Comparison of ENCODE assay signal across 1 cellular context in the genomic region with DNA sequence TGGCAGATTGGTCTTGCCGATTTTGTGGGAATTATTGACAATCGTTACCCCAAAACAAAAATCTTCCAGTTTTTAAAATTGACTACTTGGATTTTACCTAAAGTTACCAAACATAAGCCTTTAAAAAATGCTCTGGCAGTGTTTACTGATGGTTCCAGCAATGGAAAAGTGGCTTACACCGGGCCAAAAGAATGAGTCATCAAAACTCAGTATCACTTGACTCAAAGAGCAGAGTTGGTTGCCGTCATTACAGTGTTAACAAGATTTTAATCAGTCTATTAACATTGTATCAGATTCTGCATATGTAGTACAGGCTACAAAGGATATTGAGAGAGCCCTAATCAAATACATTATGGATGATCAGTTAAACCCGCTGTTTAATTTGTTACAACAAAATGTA.
TF ChIP-seq lines count a peak whose summit lies in the region.

No MANE protein-coding gene starts in this region.

TF ChIP-seq in HepG2, 621 proteins besides CTCF, POLR2A, EP300 and RAD21:
- no peak for TF ChIP-seq ARNT2 (CRISPR knock-in tag; IDR thresholded peaks at IDR 0.05; ENCODE audit: low read depth)
- TF ChIP-seq FOSL2 (CRISPR knock-in tag; IDR thresholded peaks at IDR 0.05), result peak; percentile 56; the same call in 1 of the 2 replicates
- no peak for TF ChIP-seq ZNF124 (CRISPR knock-in tag; IDR thresholded peaks at IDR 0.05)
- TF ChIP-seq, protein P1, sequence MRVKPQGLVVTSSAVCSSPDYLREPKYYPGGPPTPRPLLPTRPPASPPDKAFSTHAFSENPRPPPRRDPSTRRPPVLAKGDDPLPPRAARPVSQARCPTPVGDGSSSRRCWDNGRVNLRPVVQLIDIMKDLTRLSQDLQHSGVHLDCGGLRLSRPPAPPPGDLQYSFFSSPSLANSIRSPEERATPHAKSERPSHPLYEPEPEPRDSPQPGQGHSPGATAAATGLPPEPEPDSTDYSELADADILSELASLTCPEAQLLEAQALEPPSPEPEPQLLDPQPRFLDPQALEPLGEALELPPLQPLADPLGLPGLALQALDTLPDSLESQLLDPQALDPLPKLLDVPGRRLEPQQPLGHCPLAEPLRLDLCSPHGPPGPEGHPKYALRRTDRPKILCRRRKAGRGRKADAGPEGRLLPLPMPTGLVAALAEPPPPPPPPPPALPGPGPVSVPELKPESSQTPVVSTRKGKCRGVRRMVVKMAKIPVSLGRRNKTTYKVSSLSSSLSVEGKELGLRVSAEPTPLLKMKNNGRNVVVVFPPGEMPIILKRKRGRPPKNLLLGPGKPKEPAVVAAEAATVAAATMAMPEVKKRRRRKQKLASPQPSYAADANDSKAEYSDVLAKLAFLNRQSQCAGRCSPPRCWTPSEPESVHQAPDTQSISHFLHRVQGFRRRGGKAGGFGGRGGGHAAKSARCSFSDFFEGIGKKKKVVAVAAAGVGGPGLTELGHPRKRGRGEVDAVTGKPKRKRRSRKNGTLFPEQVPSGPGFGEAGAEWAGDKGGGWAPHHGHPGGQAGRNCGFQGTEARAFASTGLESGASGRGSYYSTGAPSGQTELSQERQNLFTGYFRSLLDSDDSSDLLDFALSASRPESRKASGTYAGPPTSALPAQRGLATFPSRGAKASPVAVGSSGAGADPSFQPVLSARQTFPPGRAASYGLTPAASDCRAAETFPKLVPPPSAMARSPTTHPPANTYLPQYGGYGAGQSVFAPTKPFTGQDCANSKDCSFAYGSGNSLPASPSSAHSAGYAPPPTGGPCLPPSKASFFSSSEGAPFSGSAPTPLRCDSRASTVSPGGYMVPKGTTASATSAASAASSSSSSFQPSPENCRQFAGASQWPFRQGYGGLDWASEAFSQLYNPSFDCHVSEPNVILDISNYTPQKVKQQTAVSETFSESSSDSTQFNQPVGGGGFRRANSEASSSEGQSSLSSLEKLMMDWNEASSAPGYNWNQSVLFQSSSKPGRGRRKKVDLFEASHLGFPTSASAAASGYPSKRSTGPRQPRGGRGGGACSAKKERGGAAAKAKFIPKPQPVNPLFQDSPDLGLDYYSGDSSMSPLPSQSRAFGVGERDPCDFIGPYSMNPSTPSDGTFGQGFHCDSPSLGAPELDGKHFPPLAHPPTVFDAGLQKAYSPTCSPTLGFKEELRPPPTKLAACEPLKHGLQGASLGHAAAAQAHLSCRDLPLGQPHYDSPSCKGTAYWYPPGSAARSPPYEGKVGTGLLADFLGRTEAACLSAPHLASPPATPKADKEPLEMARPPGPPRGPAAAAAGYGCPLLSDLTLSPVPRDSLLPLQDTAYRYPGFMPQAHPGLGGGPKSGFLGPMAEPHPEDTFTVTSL (CRISPR knock-in tag; IDR thresholded peaks at IDR 0.05; ENCODE audit: borderline replicate concordance), result no peak
- TF ChIP-seq MAFK (conservative IDR thresholded peaks at IDR 0.05 in 1 of 2, IDR thresholded peaks at IDR 0.05 in 1 of 2; ENCODE audit: low read length in 2 of 2), result peak; percentile 47 to 56; a peak in 2 of 4 replicates
- TF ChIP-seq NFE2L2 (IDR thresholded peaks at IDR 0.05; ENCODE audit: low read length), result peak; percentile 46; the same call in 1 of the 2 replicates
- TF ChIP-seq, protein P2, sequence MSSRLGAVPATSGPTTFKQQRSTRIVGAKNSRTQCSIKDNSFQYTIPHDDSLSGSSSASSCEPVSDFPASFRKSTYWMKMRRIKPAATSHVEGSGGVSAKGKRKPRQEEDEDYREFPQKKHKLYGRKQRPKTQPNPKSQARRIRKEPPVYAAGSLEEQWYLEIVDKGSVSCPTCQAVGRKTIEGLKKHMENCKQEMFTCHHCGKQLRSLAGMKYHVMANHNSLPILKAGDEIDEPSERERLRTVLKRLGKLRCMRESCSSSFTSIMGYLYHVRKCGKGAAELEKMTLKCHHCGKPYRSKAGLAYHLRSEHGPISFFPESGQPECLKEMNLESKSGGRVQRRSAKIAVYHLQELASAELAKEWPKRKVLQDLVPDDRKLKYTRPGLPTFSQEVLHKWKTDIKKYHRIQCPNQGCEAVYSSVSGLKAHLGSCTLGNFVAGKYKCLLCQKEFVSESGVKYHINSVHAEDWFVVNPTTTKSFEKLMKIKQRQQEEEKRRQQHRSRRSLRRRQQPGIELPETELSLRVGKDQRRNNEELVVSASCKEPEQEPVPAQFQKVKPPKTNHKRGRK (CRISPR knock-in tag; IDR thresholded peaks at IDR 0.05), result no peak
